ENCODE assay signal across 1 cellular context in genomic region chr6:135331002-135331401, GRCh38.
TF ChIP-seq lines count a peak whose summit lies in the region.

No MANE protein-coding gene starts in this region.

TF ChIP-seq in GM12878, 131 proteins besides CTCF, POLR2A, EP300 and RAD21 (continued from another document and continues in another):
- TF ChIP-seq HSF1 (IDR thresholded peaks at IDR 0.05; ENCODE audit: low read depth, low read length) (no peak), FOS (IDR thresholded peaks at IDR 0.05; ENCODE audit: borderline replicate concordance, extremely low read depth, insufficient read length) (no peak), SP1 (IDR thresholded peaks at IDR 0.05; ENCODE audit: low read depth, low read length) (no peak), TCF3 (IDR thresholded peaks at IDR 0.05; ENCODE audit: borderline replicate concordance, insufficient read depth, low read depth, low read length) (no peak), CEBPZ (IDR thresholded peaks at IDR 0.05; ENCODE audit: low read depth, low read length) (no peak), SMARCA5 (IDR thresholded peaks at IDR 0.05) (no peak), MAX (IDR thresholded peaks at IDR 0.05; ENCODE audit: low read depth, low read length) (no peak), JUND (IDR thresholded peaks at IDR 0.05; ENCODE audit: low read depth, low read length) (no peak), ESRRA (IDR thresholded peaks at IDR 0.05; ENCODE audit: low read length) (no peak), BMI1 (IDR thresholded peaks at IDR 0.05; ENCODE audit: borderline replicate concordance) (no peak; the same call in 1 of the 2 replicates), NR2F1 (conservative IDR thresholded peaks at IDR 0.05) (no peak; the same call in 1 of the 2 replicates), SIX5 (IDR thresholded peaks at IDR 0.05; ENCODE audit: low read depth, low read length, severe bottlenecking) (no peak), SIN3A (IDR thresholded peaks at IDR 0.05; ENCODE audit: low read depth, low read length) (no peak), BRCA1 (IDR thresholded peaks at IDR 0.05; ENCODE audit: low read depth, low read length) (no peak), KAT2A (conservative IDR thresholded peaks at IDR 0.05; ENCODE audit: control insufficient read depth, low read depth, low read length) (no peak), FOXK2 (IDR thresholded peaks at IDR 0.05) (no peak), NFYA (IDR thresholded peaks at IDR 0.05; ENCODE audit: borderline replicate concordance, low read depth, low read length) (no peak), SMC3 (IDR thresholded peaks at IDR 0.05; ENCODE audit: borderline replicate concordance, low read length) (no peak), BCL3 (IDR thresholded peaks at IDR 0.05; ENCODE audit: borderline replicate concordance, insufficient read depth, low read depth, low read length, poor library complexity, severe bottlenecking) (peak; percentile 26), PKNOX1 (IDR thresholded peaks at IDR 0.05) (peak; percentile 72; the same call in 1 of the 2 replicates), IKZF2 (IDR thresholded peaks at IDR 0.05) (no peak), CBFB (IDR thresholded peaks at IDR 0.05; ENCODE audit: low read depth) (no peak), MEF2B (IDR thresholded peaks at IDR 0.05; ENCODE audit: partially characterized antibody, poor library complexity, severe bottlenecking) (no peak), POLR2AphosphoS5 (IDR thresholded peaks at IDR 0.05; ENCODE audit: low read length) (no peak), CHD1 (IDR thresholded peaks at IDR 0.05; ENCODE audit: low read depth, low read length) (no peak), HCFC1 (IDR thresholded peaks at IDR 0.05; ENCODE audit: low read length) (no peak), CBX3 (IDR thresholded peaks at IDR 0.05; ENCODE audit: borderline replicate concordance, low read depth) (no peak), CREB1 (IDR thresholded peaks at IDR 0.05; ENCODE audit: low read depth) (peak; percentile 24; the same call in 1 of the 2 replicates), NBN (IDR thresholded peaks at IDR 0.05) (no peak), NFIC (IDR thresholded peaks at IDR 0.05; ENCODE audit: low read depth, low read length) (no peak; the same call in none of the 2 replicates), MEF2A (IDR thresholded peaks at IDR 0.05; ENCODE audit: insufficient read depth, low read depth, low read length) (no peak), SREBF1 (IDR thresholded peaks at IDR 0.05; ENCODE audit: low read length) (no peak), ETV6 (conservative IDR thresholded peaks at IDR 0.05 in 1 of 2, IDR thresholded peaks at IDR 0.05 in 1 of 2; ENCODE audit: borderline replicate concordance in 1 of 2, low read depth in 1 of 2) (no peak), MXI1 (IDR thresholded peaks at IDR 0.05; ENCODE audit: low read depth, low read length) (peak; percentile 44; the same call in 1 of the 2 replicates), ZNF207 (IDR thresholded peaks at IDR 0.05; ENCODE audit: borderline replicate concordance) (no peak), PBX3 (IDR thresholded peaks at IDR 0.05; ENCODE audit: insufficient replicate concordance, low read depth, low read length) (no peak), HDGF (IDR thresholded peaks at IDR 0.05) (no peak), ELK1 (IDR thresholded peaks at IDR 0.05; ENCODE audit: low read depth, low read length) (no peak), EED (IDR thresholded peaks at IDR 0.05; ENCODE audit: low read depth) (no peak), KLF5 (IDR thresholded peaks at IDR 0.05; ENCODE audit: partially characterized antibody) (no peak), POLR2AphosphoS2 (IDR thresholded peaks at IDR 0.05; ENCODE audit: low read depth, low read length) (no peak), NKRF (conservative IDR thresholded peaks at IDR 0.05) (no peak), RAD51 (IDR thresholded peaks at IDR 0.05) (peak; percentile 47; the same call in 1 of the 2 replicates), IRF4 (IDR thresholded peaks at IDR 0.05; ENCODE audit: low read depth, low read length) (peak; percentile 82), TAF1 (IDR thresholded peaks at IDR 0.05; ENCODE audit: borderline replicate concordance, low read depth, low read length) (no peak), SUZ12 (IDR thresholded peaks at IDR 0.05; ENCODE audit: unreplicated experiment) (no peak), ZSCAN29 (IDR thresholded peaks at IDR 0.05) (no peak), CHD4 (IDR thresholded peaks at IDR 0.05) (no peak), MTA2 (IDR thresholded peaks at IDR 0.05; ENCODE audit: low read depth) (peak; percentile 90), ZBED1 (IDR thresholded peaks at IDR 0.05; ENCODE audit: borderline replicate concordance) (no peak), MYB (IDR thresholded peaks at IDR 0.05; ENCODE audit: borderline replicate concordance, low read depth, low read length) (no peak), SKIL (IDR thresholded peaks at IDR 0.05; ENCODE audit: low read depth, poor library complexity, severe bottlenecking) (peak; percentile 16), CBX5 (IDR thresholded peaks at IDR 0.05; ENCODE audit: low read depth) (no peak), ZNF274 (IDR thresholded peaks at IDR 0.05; ENCODE audit: insufficient read depth, insufficient read length) (no peak)
